22 cellular contexts compared by ENCODE assay signal in the genomic region with DNA sequence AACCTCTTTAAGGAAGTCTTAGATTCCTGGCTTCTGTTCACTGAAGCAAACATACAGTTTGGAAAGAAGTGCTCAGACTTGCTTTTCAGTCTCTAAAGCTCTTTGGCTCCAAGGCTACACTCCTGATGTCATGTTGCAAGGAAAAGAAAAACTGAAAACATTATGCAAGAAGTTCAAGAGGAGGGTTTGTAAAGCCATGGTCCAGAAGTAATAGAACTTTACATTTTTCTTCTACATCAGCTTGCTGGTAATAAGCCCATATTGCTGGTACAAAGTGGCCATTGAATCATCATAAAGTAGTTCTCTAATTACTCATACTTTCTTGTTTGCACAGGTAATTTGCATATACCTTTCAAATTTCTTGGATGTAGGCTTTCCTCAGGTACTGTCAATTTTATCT.
DNase-seq lines count a peak whose midpoint lies in the region; ATAC-seq and TF ChIP-seq lines count a peak whose summit lies in the region.
"Had no signal": no experiment of that assay in that cellular context is flagged by ENCODE, and none has a peak within 500 bp of the region (broad histone marks: within the 10 kb centered on the region; RNA-seq: fewer than 3 reads in every experiment).

No MANE protein-coding gene starts in this region.

- H3K4me3 ChIP-seq in esophagus squamous epithelium, result no peak overlapping the region
- no peak overlapping the region for H3K4me3 ChIP-seq in mesenchymal stem cell (ENCODE audit: insufficient read depth in 1 of 2, low read depth in 1 of 2, low read length in 2 of 2)
- H3K4me3 ChIP-seq in GM23338, result no peak overlapping the region
- H3K4me3 ChIP-seq: transverse colon had no signal

- no peaks in the 10 kb centered on the region for H3K9me3 Mint-ChIP-seq in activated naive CD4-positive, alpha-beta T cell treated with anti-CD3 and anti-CD28 coated beads, Interleukin-2, amount 50 U/mL, for 72 hours
- H3K9me3 Mint-ChIP-seq in GM23338, result peaks cover 8% of the 10 kb centered on the region; the same call in 2 of the 3 replicates
- H3K9me3 Mint-ChIP-seq: activated naive CD8-positive, alpha-beta T cell treated with anti-CD3 and anti-CD28 coated beads for 36 hours; CD4-positive, alpha-beta T cell had no signal

- H3K9ac ChIP-seq in mesenchymal stem cell (ENCODE audit: low read length), result no peak overlapping the region

- DNase-seq in activated naive CD4-positive, alpha-beta T cell treated with anti-CD3 and anti-CD28 coated beads, Interleukin-2, amount 50 U/mL, for 72 hours (ENCODE audit: low spot score in 2 of 2), result no peak
- DNase-seq in activated naive CD4-positive, alpha-beta T cell treated with Interleukin-2 at 50 U/mL for 16 hours, result no peak
- DNase-seq in esophagus squamous epithelium (lab: John Stamatoyannopoulos, UW), result no peak
- DNase-seq in mesenchymal stem cell, result peak; percentile 59
- DNase-seq in NCI-H446 treated with DMSO at 0.1 percent for 48 hours (lab: John Stamatoyannopoulos, UW), result no peak
- DNase-seq in NCI-H345 (lab: John Stamatoyannopoulos, UW), result no peak
- no peak for DNase-seq in GM23338 (ENCODE audit: low spot score)
- DNase-seq: activated CD4-positive, alpha-beta T cell treated with anti-CD3 and anti-CD28 coated beads, Interleukin-2, amount 50 U/mL, for 1 hour; activated naive CD8-positive, alpha-beta T cell treated with anti-CD3 and anti-CD28 coated beads for 36 hours; CD4-positive, alpha-beta T cell; DMS53; KG1; naive thymus-derived CD8-positive, alpha-beta T cell; NCI-H1105; NCI-H2107; NCI-H526 treated with DMSO at 0.1 percent for 48 hours; OCI-M1; posterior cingulate gyrus; T1000; transverse colon had no signal

- ATAC-seq in activated naive CD4-positive, alpha-beta T cell treated with anti-CD3 and anti-CD28 coated beads, Interleukin-2, amount 50 U/mL, for 72 hours, result peak; percentile 71 to 73
- ATAC-seq in GM23338, result no peak
- no peak for ATAC-seq in HG03135 (IDR thresholded peaks at IDR 0.05; ENCODE audit: unreplicated experiment)
- ATAC-seq: naive thymus-derived CD8-positive, alpha-beta T cell had no signal

- no peaks in the 10 kb centered on the region; the same call in 2 of the 3 replicates for H3K4me1 Mint-ChIP-seq in GM23338

- H4K20me1 ChIP-seq in GM23338 (replicated peaks; ENCODE audit: insufficient read depth), result no peaks in the 10 kb centered on the region

- H3K27ac Mint-ChIP-seq in activated naive CD4-positive, alpha-beta T cell treated with anti-CD3 and anti-CD28 coated beads, Interleukin-2, amount 50 U/mL, for 72 hours, result no peak overlapping the region
- no peak overlapping the region for H3K27ac Mint-ChIP-seq in GM23338
- H3K27ac Mint-ChIP-seq: activated naive CD8-positive, alpha-beta T cell treated with anti-CD3 and anti-CD28 coated beads for 36 hours; CD4-positive, alpha-beta T cell had no signal

- H3K79me1 ChIP-seq in mesenchymal stem cell (replicated peaks; ENCODE audit: low read length, poor library complexity, severe bottlenecking), result peaks cover 3% of the 10 kb centered on the region

- no peaks in the 10 kb centered on the region for H3K79me2 ChIP-seq in GM23338 (replicated peaks; ENCODE audit: insufficient read depth)

- H4K91ac ChIP-seq in mesenchymal stem cell (ENCODE audit: low read length), result no peak overlapping the region

- H3K4ac ChIP-seq in mesenchymal stem cell (ENCODE audit: low read depth in 1 of 2, low read length in 2 of 2), result no peak overlapping the region

- no peak overlapping the region for H3K4me3 Mint-ChIP-seq in GM23338
- H3K4me3 Mint-ChIP-seq: activated naive CD8-positive, alpha-beta T cell treated with anti-CD3 and anti-CD28 coated beads for 36 hours; CD4-positive, alpha-beta T cell; naive thymus-derived CD8-positive, alpha-beta T cell had no signal

- H3K4me2 ChIP-seq in mesenchymal stem cell (ENCODE audit: low read length, poor library complexity, severe bottlenecking) (no peak overlapping the region), GM23338 (no peak overlapping the region)

- H4K8ac ChIP-seq in mesenchymal stem cell (ENCODE audit: low read length), result no peak overlapping the region

- H2BK5ac ChIP-seq in mesenchymal stem cell (ENCODE audit: low read depth, low read length, poor library complexity, severe bottlenecking), result no peak overlapping the region

- intact Hi-C loops in esophagus squamous epithelium (cut with DNase I), result no loop called here

- H2BK120ac ChIP-seq in mesenchymal stem cell (ENCODE audit: low read depth, low read length), result no peak overlapping the region

- H3K23ac ChIP-seq in mesenchymal stem cell (ENCODE audit: low read length in 2 of 2), result no peak overlapping the region

- H2BK15ac ChIP-seq in mesenchymal stem cell (ENCODE audit: low read depth, poor library complexity, severe bottlenecking), result no peak overlapping the region

- H3K36me3 Mint-ChIP-seq in activated naive CD4-positive, alpha-beta T cell treated with anti-CD3 and anti-CD28 coated beads, Interleukin-2, amount 50 U/mL, for 72 hours, result peaks cover 0 to 4% of the 10 kb centered on the region in 2 donors
- no peaks in the 10 kb centered on the region; the same call in 1 of the 3 replicates for H3K36me3 Mint-ChIP-seq in GM23338 (ENCODE audit: low read depth)
- H3K36me3 Mint-ChIP-seq: activated naive CD8-positive, alpha-beta T cell treated with anti-CD3 and anti-CD28 coated beads for 36 hours had no signal

- no peak for TF ChIP-seq POLR2A in esophagus squamous epithelium (IDR thresholded peaks at IDR 0.05)

- peaks cover 8% of the 10 kb centered on the region; the same call in 1 of the 2 replicates for H3K9me2 ChIP-seq in GM23338 (ENCODE audit: insufficient read depth)

- no peak overlapping the region for H3K14ac ChIP-seq in mesenchymal stem cell (ENCODE audit: low read length in 2 of 2)

- no peak overlapping the region for H2AFZ ChIP-seq in mesenchymal stem cell (ENCODE audit: low read depth, low read length)
- no peak overlapping the region for H2AFZ ChIP-seq in GM23338

- no peak overlapping the region for H2BK12ac ChIP-seq in mesenchymal stem cell (ENCODE audit: low read length in 2 of 2)

- peak overlapping the region; percentile 57 to 75 (median 68) for H3K27ac ChIP-seq in esophagus squamous epithelium
- no peak overlapping the region for H3K27ac ChIP-seq in mesenchymal stem cell (ENCODE audit: low read length, poor library complexity, severe bottlenecking)
- H3K27ac ChIP-seq in GM23338 (ENCODE audit: low read depth), result no peak overlapping the region
- H3K27ac ChIP-seq: HL-60, transverse colon had no signal

- no peak overlapping the region for H2AK5ac ChIP-seq in mesenchymal stem cell (ENCODE audit: low read length, severe bottlenecking)

- no peak overlapping the region for H3K18ac ChIP-seq in mesenchymal stem cell (ENCODE audit: low read depth in 1 of 2, low read length in 2 of 2)

- H3K27me3 ChIP-seq in esophagus squamous epithelium, result no peaks in the 10 kb centered on the region
- H3K27me3 ChIP-seq in mesenchymal stem cell (ENCODE audit: control insufficient read depth in 1 of 2, insufficient read depth in 1 of 2, low read length in 2 of 2), result no peaks in the 10 kb centered on the region
- H3K27me3 ChIP-seq in GM23338 (ENCODE audit: insufficient read depth), result no peaks in the 10 kb centered on the region
- H3K27me3 ChIP-seq: transverse colon had no signal

- H3F3A ChIP-seq in GM23338 (replicated peaks; ENCODE audit: low read depth), result no peaks in the 10 kb centered on the region

- no peaks in the 10 kb centered on the region for H3K27me3 Mint-ChIP-seq in GM23338 (ENCODE audit: insufficient read depth, low read depth, poor library complexity)

- H3K36me3 ChIP-seq in esophagus squamous epithelium, result no peaks in the 10 kb centered on the region
- H3K36me3 ChIP-seq in mesenchymal stem cell (ENCODE audit: control insufficient read depth in 1 of 2, insufficient read depth in 2 of 2, low read depth in 1 of 2, low read length in 2 of 2), result no peaks in the 10 kb centered on the region
- H3K36me3 ChIP-seq in GM23338 (ENCODE audit: insufficient read depth), result no peaks in the 10 kb centered on the region; the same call in 1 of the 2 replicates
- H3K36me3 ChIP-seq: transverse colon had no signal

- H3K4me1 ChIP-seq in esophagus squamous epithelium (peaks cover 10 to 52% (median 22%) of the 10 kb centered on the region in 3 donors), mesenchymal stem cell (ENCODE audit: control insufficient read depth, insufficient read depth, low read depth, low read length) (peaks cover 4% of the 10 kb centered on the region), GM23338 (ENCODE audit: insufficient read depth) (no peaks in the 10 kb centered on the region)
- H3K4me1 ChIP-seq: transverse colon had no signal

- H3K9me3 ChIP-seq in esophagus squamous epithelium (peaks cover 0 to 7% (median 0%) of the 10 kb centered on the region in 3 donors), mesenchymal stem cell (ENCODE audit: control insufficient read depth, low read length) (no peaks in the 10 kb centered on the region)
- H3K9me3 ChIP-seq: transverse colon had no signal

- TF ChIP-seq CTCF in esophagus squamous epithelium (IDR thresholded peaks at IDR 0.05) (no peak), GM23338 (conservative IDR thresholded peaks at IDR 0.05; ENCODE audit: low read depth in 2 of 2) (no peak)

TF ChIP-seq in GM23338, 12 proteins besides CTCF, POLR2A, EP300 and RAD21 (continues in another document):
- no peak for TF ChIP-seq POLR2AphosphoS5 (IDR thresholded peaks at IDR 0.05; ENCODE audit: low read depth)
- TF ChIP-seq NANOG (IDR thresholded peaks at IDR 0.05; ENCODE audit: borderline replicate concordance), result no peak
- no peak for TF ChIP-seq ZNF114 (CRISPR knock-in tag; IDR thresholded peaks at IDR 0.05)

Comparison
In these comparisons a context has a peak if more than half of its experiments do, and no peak if none do; other contexts are left out.
1. ATAC-seq: peak in activated naive CD4-positive, alpha-beta T cell treated with anti-CD3 and anti-CD28 coated beads, Interleukin-2, amount 50 U/mL, for 72 hours (2 of 2); none in GM23338 (single experiment) and HG03135 (single experiment).
2. H3K27ac ChIP-seq: peak in esophagus squamous epithelium (4 of 4); none in mesenchymal stem cell (single experiment) and GM23338 (single experiment).